In genomic region chr12:100331871-100332270, GRCh38 we compare ENCODE assay signal across 1 cellular context.
TF ChIP-seq lines count a peak whose summit lies in the region.

No MANE protein-coding gene starts in this region.

TF ChIP-seq in IMR-90, 13 proteins besides CTCF, POLR2A, EP300 and RAD21:
- TF ChIP-seq MXI1 (IDR thresholded peaks at IDR 0.05; ENCODE audit: borderline replicate concordance, low read depth, low read length) (no peak), RFX5 (IDR thresholded peaks at IDR 0.05; ENCODE audit: low read depth, low read length) (no peak), MAFK (IDR thresholded peaks at IDR 0.05; ENCODE audit: low read depth, low read length) (no peak), NFE2L2 (IDR thresholded peaks at IDR 0.05; ENCODE audit: low read depth, low read length) (no peak), ELK1 (IDR thresholded peaks at IDR 0.05; ENCODE audit: borderline replicate concordance, low read depth, low read length) (no peak), CHD1 (IDR thresholded peaks at IDR 0.05; ENCODE audit: low read depth, low read length) (no peak), USF2 (IDR thresholded peaks at IDR 0.05; ENCODE audit: low read depth, low read length) (no peak), MAZ (IDR thresholded peaks at IDR 0.05; ENCODE audit: borderline replicate concordance, low read depth, low read length) (no peak), CEBPB (IDR thresholded peaks at IDR 0.05; ENCODE audit: low read depth, low read length) (no peak), BHLHE40 (IDR thresholded peaks at IDR 0.05; ENCODE audit: low read depth, low read length) (no peak), SMC3 (IDR thresholded peaks at IDR 0.05; ENCODE audit: low read depth, low read length) (no peak), FOS (IDR thresholded peaks at IDR 0.05; ENCODE audit: low read depth, low read length) (no peak)
